In the genomic region with DNA sequence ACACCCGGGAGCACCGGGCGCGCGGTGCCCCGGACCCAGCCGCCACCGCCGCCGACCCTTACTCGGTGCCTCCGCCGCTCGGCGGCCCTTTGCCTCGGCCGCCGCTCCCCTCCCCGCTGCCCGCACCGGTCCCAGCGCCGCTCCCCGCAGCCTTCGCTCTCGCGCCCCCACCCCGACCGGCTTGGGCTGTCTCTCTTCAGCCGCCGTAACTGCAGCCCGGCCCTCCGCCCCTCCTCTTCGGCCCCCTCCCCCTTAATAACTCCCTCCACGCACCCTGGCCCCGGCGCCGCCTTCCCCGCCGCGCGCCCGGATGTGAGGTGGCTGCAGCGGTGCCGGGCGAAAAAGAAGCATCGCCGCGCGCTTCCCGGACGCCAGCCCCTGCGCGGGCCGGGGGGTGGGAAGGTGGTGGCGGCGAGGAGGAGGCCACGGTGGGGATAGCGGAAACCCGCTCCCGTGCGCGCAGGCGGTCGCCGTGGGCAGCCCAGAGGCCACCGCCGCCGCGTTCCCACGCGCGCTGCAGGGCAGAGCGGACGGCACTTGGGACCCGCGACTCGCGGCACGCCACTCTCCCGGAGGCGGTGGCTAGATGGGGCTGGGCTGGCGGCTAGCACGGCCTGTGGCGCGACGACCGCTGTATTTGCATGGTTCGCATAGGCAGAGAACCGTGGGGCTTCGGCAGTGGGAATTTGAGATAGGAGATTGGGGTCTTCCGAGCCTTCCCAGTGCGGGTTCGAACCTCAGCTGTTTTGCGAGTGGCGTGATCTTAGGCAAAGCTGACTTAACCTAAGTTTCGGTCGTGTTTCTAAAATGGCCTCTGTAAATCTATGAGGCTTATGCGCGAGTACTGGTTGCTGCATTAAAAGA, we compare ENCODE assay signal across 8 cellular contexts. TPM values are rescaled to one million over a fixed set of nuclear protein-coding genes. Genes with fewer than 3 reads are reported as not detected.
DNase-seq lines count a peak whose midpoint lies in the region; ATAC-seq and TF ChIP-seq lines count a peak whose summit lies in the region.

A gene with protein sequence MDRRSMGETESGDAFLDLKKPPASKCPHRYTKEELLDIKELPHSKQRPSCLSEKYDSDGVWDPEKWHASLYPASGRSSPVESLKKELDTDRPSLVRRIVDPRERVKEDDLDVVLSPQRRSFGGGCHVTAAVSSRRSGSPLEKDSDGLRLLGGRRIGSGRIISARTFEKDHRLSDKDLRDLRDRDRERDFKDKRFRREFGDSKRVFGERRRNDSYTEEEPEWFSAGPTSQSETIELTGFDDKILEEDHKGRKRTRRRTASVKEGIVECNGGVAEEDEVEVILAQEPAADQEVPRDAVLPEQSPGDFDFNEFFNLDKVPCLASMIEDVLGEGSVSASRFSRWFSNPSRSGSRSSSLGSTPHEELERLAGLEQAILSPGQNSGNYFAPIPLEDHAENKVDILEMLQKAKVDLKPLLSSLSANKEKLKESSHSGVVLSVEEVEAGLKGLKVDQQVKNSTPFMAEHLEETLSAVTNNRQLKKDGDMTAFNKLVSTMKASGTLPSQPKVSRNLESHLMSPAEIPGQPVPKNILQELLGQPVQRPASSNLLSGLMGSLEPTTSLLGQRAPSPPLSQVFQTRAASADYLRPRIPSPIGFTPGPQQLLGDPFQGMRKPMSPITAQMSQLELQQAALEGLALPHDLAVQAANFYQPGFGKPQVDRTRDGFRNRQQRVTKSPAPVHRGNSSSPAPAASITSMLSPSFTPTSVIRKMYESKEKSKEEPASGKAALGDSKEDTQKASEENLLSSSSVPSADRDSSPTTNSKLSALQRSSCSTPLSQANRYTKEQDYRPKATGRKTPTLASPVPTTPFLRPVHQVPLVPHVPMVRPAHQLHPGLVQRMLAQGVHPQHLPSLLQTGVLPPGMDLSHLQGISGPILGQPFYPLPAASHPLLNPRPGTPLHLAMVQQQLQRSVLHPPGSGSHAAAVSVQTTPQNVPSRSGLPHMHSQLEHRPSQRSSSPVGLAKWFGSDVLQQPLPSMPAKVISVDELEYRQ (minus strand): TSS at position 211 of the 864 bp plus-strand sequence. CDS start 1,124 bp downstream, outside the sequence.

- H3K4me3 ChIP-seq in LNCaP clone FGC (ENCODE audit: low read depth, low read length), result peak within 1 kb of the TSS; percentile 92

- DNase-seq in DMS153 treated with DMSO at 0.1 percent for 48 hours (lab: John Stamatoyannopoulos, UW; ENCODE audit: unreplicated experiment), result peak; percentile 54
- no peak for DNase-seq in LNCaP clone FGC (ENCODE audit: low read depth)
- peak; percentile 88 for DNase-seq in activated naive CD4-positive, alpha-beta T cell treated with anti-CD3 and anti-CD28 coated beads, Interleukin-2, amount 50 U/mL, for 16 hours
- DNase-seq in globus pallidus (ENCODE audit: low spot score), result peak; percentile 86
- peak; percentile 84 for DNase-seq in occipital lobe (lab: John Stamatoyannopoulos, UW)
- DNase-seq in superior temporal gyrus (ENCODE audit: extremely low spot score), result peak; percentile 75

- TF ChIP-seq CTCF in LNCaP clone FGC (IDR thresholded peaks at IDR 0.05; ENCODE audit: control insufficient read depth, extremely low read depth, insufficient read depth), result no peak

- ATAC-seq in GM21737 (IDR thresholded peaks at IDR 0.05; ENCODE audit: unreplicated experiment) (peak; percentile 35), SK-N-SH treated with all-trans-retinoic acid at 6 μM for 48 hours (peak; percentile 83)

TF ChIP-seq in SK-N-SH treated with all-trans-retinoic acid at 6 μM for 48 hours, 23 proteins besides CTCF, POLR2A, EP300 and RAD21:
- TF ChIP-seq PATZ1 (CRISPR knock-in tag; IDR thresholded peaks at IDR 0.05; ENCODE audit: borderline replicate concordance), result peak; percentile 64; the same call in 1 of the 2 replicates
- no peak for TF ChIP-seq ESRRG (CRISPR knock-in tag; IDR thresholded peaks at IDR 0.05)
- TF ChIP-seq ZFP3 (CRISPR knock-in tag; IDR thresholded peaks at IDR 0.05), result no peak
- no peak for TF ChIP-seq SNAI2 (CRISPR knock-in tag; IDR thresholded peaks at IDR 0.05)

RNA-seq across cellular contexts. Expression of the gene that starts here (rescaled TPM):
- 19.8 TPM for total RNA-seq in occipital lobe
